In the genomic region with DNA sequence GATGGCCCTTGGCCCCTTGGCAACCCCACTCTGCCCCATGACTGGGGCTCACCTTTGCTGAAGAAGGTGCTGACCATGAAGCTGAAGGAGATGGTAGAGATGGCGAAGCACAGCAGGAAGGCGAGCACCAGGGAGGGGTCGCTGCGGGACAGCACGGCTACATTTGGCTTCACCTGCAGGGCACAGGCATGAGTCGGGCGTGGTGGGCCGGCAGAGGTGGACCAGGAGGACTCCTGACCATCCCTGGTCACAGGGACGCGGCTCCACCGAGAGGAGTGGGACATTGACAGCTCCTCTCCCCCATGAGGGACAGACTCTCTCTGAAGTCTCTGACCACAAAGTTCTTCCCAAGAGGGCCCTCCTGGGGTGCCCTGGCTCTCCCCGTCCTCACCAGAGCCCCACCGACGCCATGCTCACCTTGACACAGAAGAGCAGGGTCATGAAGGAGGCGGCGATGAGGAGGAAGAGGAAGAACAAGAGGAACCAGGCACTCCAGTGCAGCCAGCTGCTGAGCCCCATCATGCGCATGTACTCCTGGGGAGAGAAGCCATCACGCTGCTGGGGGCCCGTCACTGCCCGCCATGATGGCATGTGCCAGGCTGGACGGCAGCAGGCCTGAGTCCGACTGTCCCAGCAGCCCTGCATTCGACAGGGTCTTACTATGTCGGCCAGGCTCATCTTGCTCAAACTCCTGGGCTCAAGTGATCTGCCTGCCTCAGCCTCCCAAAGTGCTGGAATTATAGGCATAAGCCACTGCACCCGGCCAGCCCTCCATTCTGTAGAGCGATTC, we compare ENCODE assay signal across 16 cellular contexts. TPM values are rescaled to one million over a fixed set of nuclear protein-coding genes. Genes with fewer than 3 reads are reported as not detected.
DNase-seq lines count a peak whose midpoint lies in the region; ATAC-seq and TF ChIP-seq lines count a peak whose summit lies in the region.
"Had no signal": no experiment of that assay in that cellular context is flagged by ENCODE, and none has a peak within 500 bp of the region (broad histone marks: within the 10 kb centered on the region; RNA-seq: fewer than 3 reads in every experiment).

No MANE protein-coding gene starts in this region.

- CTCF ChIA-PET in IMR-90 (lab: Yijun Ruan, JAX) = no interaction called here

- H3K9me1 ChIP-seq in IMR-90 (ENCODE audit: insufficient read depth, low read length) = no peaks in the 10 kb centered on the region

- POLR2A ChIA-PET in IMR-90 (lab: Charles Lee; ENCODE audit: unreplicated experiment) = no interaction called here

- no peak for TF ChIP-seq EP300 in upper lobe of left lung (IDR thresholded peaks at IDR 0.05)

- peaks cover 2% of the 10 kb centered on the region for H3K27me3 Mint-ChIP-seq in endodermal cell (ENCODE audit: insufficient read depth)
- H3K27me3 Mint-ChIP-seq: B cell had no signal

- H3K4me2 ChIP-seq in IMR-90 (ENCODE audit: low read depth, low read length) (no peak overlapping the region), neuronal stem cell (ENCODE audit: insufficient read depth, low read length, poor library complexity, severe bottlenecking) (no peak overlapping the region)
- H3K4me2 ChIP-seq: BLaER1 treated with 17β-estradiol and CSF1 and Interleukin-3, amounts not matched to agents 10 nM and 100 nM had no signal

- intact Hi-C loops in IMR-90 (cut with micrococcal nuclease) = no loop called here

- no peak overlapping the region for H3K4me3 Mint-ChIP-seq in endodermal cell
- H3K4me3 Mint-ChIP-seq: B cell; CD8-positive, alpha-beta T cell had no signal

- H4K91ac ChIP-seq in IMR-90 (ENCODE audit: insufficient read depth, low read depth, low read length) (no peak overlapping the region), neuronal stem cell (ENCODE audit: low read depth, low read length, poor library complexity) (no peak overlapping the region)

- H3K4me1 Mint-ChIP-seq in endodermal cell = no peaks in the 10 kb centered on the region
- H3K4me1 Mint-ChIP-seq: B cell had no signal

- no peak overlapping the region for H3K27ac Mint-ChIP-seq in endodermal cell
- H3K27ac Mint-ChIP-seq: B cell; CD8-positive, alpha-beta T cell had no signal

- H3K27ac ChIP-seq in IMR-90 (ENCODE audit: insufficient read depth, low read length) = no peak overlapping the region
- H3K27ac ChIP-seq in neuronal stem cell (replicated peaks; ENCODE audit: low read length) = no peak overlapping the region
- H3K27ac ChIP-seq in upper lobe of left lung = no peak overlapping the region
- no peak overlapping the region for H3K27ac ChIP-seq in endodermal cell (ENCODE audit: low read depth, low read length)
- H3K27ac ChIP-seq: BLaER1 treated with 17β-estradiol and CSF1 and Interleukin-3, amounts not matched to agents 10 nM and 100 nM; HL-60 had no signal

- no peak overlapping the region for H3K4me3 ChIP-seq in H7 (ENCODE audit: insufficient read depth, low read depth, low read length)
- no peak overlapping the region for H3K4me3 ChIP-seq in IMR-90 (ENCODE audit: insufficient read depth, low read depth, low read length)
- H3K4me3 ChIP-seq in neuronal stem cell (ENCODE audit: low read length in 2 of 2) = no peak overlapping the region
- H3K4me3 ChIP-seq in upper lobe of left lung = no peak overlapping the region
- H3K4me3 ChIP-seq in endodermal cell (ENCODE audit: low read length) = no peak overlapping the region
- H3K4me3 ChIP-seq: BLaER1 treated with 17β-estradiol and CSF1 and Interleukin-3, amounts not matched to agents 10 nM and 100 nM; K562 had no signal

- H2BK15ac ChIP-seq in IMR-90 (ENCODE audit: low read depth, low read length) = no peak overlapping the region
- H2BK15ac ChIP-seq in neuronal stem cell (ENCODE audit: low read length) = no peak overlapping the region

- H3K18ac ChIP-seq in IMR-90 (ENCODE audit: low read depth, low read length) (no peak overlapping the region), neuronal stem cell (ENCODE audit: low read length) (no peak overlapping the region)

- H4K5ac ChIP-seq in IMR-90 (ENCODE audit: low read depth, low read length) = no peak overlapping the region

- 69% methylated on average over 15 of the region's 26 CpGs; no CpG with 5 or more reads in 1 of the 2 experiments for WGBS in IMR-90 (ENCODE audit: extremely low coverage in 2 of 2, insufficient read length in 1 of 2), 2 experiments
- no CpG with 5 or more reads among the region's 26 CpGs for WGBS in neuronal stem cell (ENCODE audit: extremely low coverage in 2 of 2, insufficient read length in 2 of 2, insufficient replicate concordance in 1 of 2), 2 donors
- WGBS in upper lobe of left lung, 2 donors = 92 to 95% methylated on average over 23 to 26 of the region's 26 CpGs
- 90 to 95% methylated on average over 18 to 26 of the region's 26 CpGs for WGBS in endodermal cell (ENCODE audit: insufficient coverage in 1 of 2, insufficient read length in 1 of 2), 2 experiments

- H3K23ac ChIP-seq in IMR-90 (ENCODE audit: low read depth, low read length) (no peak overlapping the region), neuronal stem cell (ENCODE audit: low read depth, low read length, poor library complexity) (no peak overlapping the region)

- H2BK20ac ChIP-seq in IMR-90 (ENCODE audit: low read depth, low read length) = no peak overlapping the region

- H2AK9ac ChIP-seq in IMR-90 (replicated peaks; ENCODE audit: low read depth, low read length, poor library complexity) = no peak overlapping the region

- H2BK120ac ChIP-seq in IMR-90 (ENCODE audit: low read depth, low read length) = no peak overlapping the region
- H2BK120ac ChIP-seq in neuronal stem cell (ENCODE audit: low read depth, low read length) = no peak overlapping the region

- H4K20me1 ChIP-seq in IMR-90 (ENCODE audit: insufficient read depth, low read length) = no peaks in the 10 kb centered on the region
- H4K20me1 ChIP-seq: BLaER1 treated with 17β-estradiol and CSF1 and Interleukin-3, amounts not matched to agents 10 nM and 100 nM had no signal

- TF ChIP-seq RAD21 in IMR-90 (IDR thresholded peaks at IDR 0.05; ENCODE audit: low read length) = no peak

- H3K56ac ChIP-seq in IMR-90 (ENCODE audit: extremely low read depth, insufficient read depth, low read length) = no peak overlapping the region

- no peak overlapping the region for H3K9ac ChIP-seq in IMR-90 (ENCODE audit: low read depth, low read length)
- H3K9ac ChIP-seq in neuronal stem cell (ENCODE audit: low read depth, low read length, poor library complexity) = no peak overlapping the region
- H3K9ac ChIP-seq in endodermal cell (ENCODE audit: extremely low read depth, low read length, poor library complexity, severe bottlenecking) = no peak overlapping the region
- H3K9ac ChIP-seq: BLaER1 treated with 17β-estradiol and CSF1 and Interleukin-3, amounts not matched to agents 10 nM and 100 nM had no signal

- no peak overlapping the region for H2AK5ac ChIP-seq in IMR-90 (ENCODE audit: low read depth, low read length)
- no peak overlapping the region for H2AK5ac ChIP-seq in neuronal stem cell (ENCODE audit: low read depth, low read length)

- TF ChIP-seq CTCF in IMR-90 (conservative IDR thresholded peaks at IDR 0.05; ENCODE audit: low read depth, low read length) = no peak
- no peak for TF ChIP-seq CTCF in upper lobe of left lung (IDR thresholded peaks at IDR 0.05)
- no peak for TF ChIP-seq CTCF in endodermal cell (conservative IDR thresholded peaks at IDR 0.05)

- H3K9me3 ChIP-seq in IMR-90 (ENCODE audit: control insufficient read depth, insufficient read depth, low read length) = no peaks in the 10 kb centered on the region
- no peaks in the 10 kb centered on the region for H3K9me3 ChIP-seq in neuronal stem cell (replicated peaks in 1 of 2; ENCODE audit: control insufficient read depth in 2 of 2, insufficient read depth in 1 of 2, low read depth in 1 of 2, low read length in 2 of 2)
- H3K9me3 ChIP-seq in upper lobe of left lung = no peaks in the 10 kb centered on the region
- no peaks in the 10 kb centered on the region for H3K9me3 ChIP-seq in endodermal cell (ENCODE audit: control insufficient read depth, low read length)
- H3K9me3 ChIP-seq: BLaER1 treated with 17β-estradiol and CSF1 and Interleukin-3, amounts not matched to agents 10 nM and 100 nM had no signal

- peak overlapping the region; percentile 16 for H2BK12ac ChIP-seq in neuronal stem cell (ENCODE audit: low read length)

- ATAC-seq in IMR-90 (ENCODE audit: low read depth) (no peak), upper lobe of left lung (ENCODE audit: low FRiP score in 2 of 2) (peak; percentile 9 to 16), GM18517 (IDR thresholded peaks at IDR 0.05; ENCODE audit: unreplicated experiment) (no peak)
- ATAC-seq: CD8-positive, alpha-beta T cell; K562 had no signal

- H3K9me3 Mint-ChIP-seq in endodermal cell = no peaks in the 10 kb centered on the region
- H3K9me3 Mint-ChIP-seq: CD8-positive, alpha-beta T cell had no signal

- no peaks in the 10 kb centered on the region for H3K27me3 ChIP-seq in H7 (ENCODE audit: control insufficient read depth, insufficient read depth, low read length)
- peaks cover 17% of the 10 kb centered on the region for H3K27me3 ChIP-seq in IMR-90 (ENCODE audit: control insufficient read depth, insufficient read depth, low read length)
- no peaks in the 10 kb centered on the region for H3K27me3 ChIP-seq in neuronal stem cell (ENCODE audit: control insufficient read depth in 3 of 3, insufficient read depth in 3 of 3, low read depth in 1 of 3, low read length in 3 of 3)
- no peaks in the 10 kb centered on the region for H3K27me3 ChIP-seq in upper lobe of left lung
- H3K27me3 ChIP-seq in endodermal cell (ENCODE audit: control insufficient read depth, insufficient read depth, low read length, poor library complexity, severe bottlenecking) = no peaks in the 10 kb centered on the region
- H3K27me3 ChIP-seq: BLaER1 treated with 17β-estradiol and CSF1 and Interleukin-3, amounts not matched to agents 10 nM and 100 nM had no signal

- H3K36me3 ChIP-seq in H7 (replicated peaks; ENCODE audit: control insufficient read depth, insufficient read depth, low read length) = no peaks in the 10 kb centered on the region
- no peaks in the 10 kb centered on the region for H3K36me3 ChIP-seq in IMR-90 (ENCODE audit: control insufficient read depth, insufficient read depth, low read length)
- peaks cover 0 to 10% of the 10 kb centered on the region in 2 donors for H3K36me3 ChIP-seq in neuronal stem cell (replicated peaks in 1 of 2; ENCODE audit: control insufficient read depth in 2 of 2, insufficient read depth in 2 of 2, low read length in 2 of 2)
- H3K36me3 ChIP-seq in upper lobe of left lung = peaks cover 12 to 60% (median 31%) of the 10 kb centered on the region in 4 donors
- no peaks in the 10 kb centered on the region for H3K36me3 ChIP-seq in endodermal cell (ENCODE audit: control insufficient read depth, insufficient read depth, low read length)

- no peaks in the 10 kb centered on the region for H3K79me1 ChIP-seq in IMR-90 (ENCODE audit: low read depth in 1 of 2, low read length in 2 of 2)
- H3K79me1 ChIP-seq in neuronal stem cell (ENCODE audit: low read depth, low read length) = peaks cover 2% of the 10 kb centered on the region

- no peak overlapping the region for H4K8ac ChIP-seq in IMR-90 (ENCODE audit: low read depth in 2 of 2, low read length in 2 of 2)
- peak overlapping the region; percentile 48 for H4K8ac ChIP-seq in neuronal stem cell (ENCODE audit: low read depth, low read length)

- no peak overlapping the region for H3K14ac ChIP-seq in IMR-90 (replicated peaks; ENCODE audit: low read depth, low read length)
- H3K14ac ChIP-seq in neuronal stem cell (ENCODE audit: low read length) = peak overlapping the region; percentile 4

- H3K4ac ChIP-seq in IMR-90 (ENCODE audit: low read depth, low read length) = no peak overlapping the region
- no peak overlapping the region for H3K4ac ChIP-seq in neuronal stem cell (ENCODE audit: low read length)

- BruUV-seq in IMR-90 (replicated peaks; lab: Mats Ljungman, UMichigan) = no TSS peak

- H2BK5ac ChIP-seq in IMR-90 (ENCODE audit: low read depth, low read length, poor library complexity, severe bottlenecking) (no peak overlapping the region), neuronal stem cell (ENCODE audit: low read length) (no peak overlapping the region)

- H3K36me3 Mint-ChIP-seq in endodermal cell (ENCODE audit: low read depth) = no peaks in the 10 kb centered on the region

- dilution Hi-C loops in IMR-90 (cut with HindIII; ENCODE audit: low sequenced_read_pairs, unreplicated experiment) = no loop called here

- H2AFZ ChIP-seq in IMR-90 (replicated peaks; ENCODE audit: low read length, poor library complexity) (peak overlapping the region; percentile 33), neuronal stem cell (ENCODE audit: low read length) (no peak overlapping the region)

- peak; percentile 33 for DNase-seq in H7
- no peak for DNase-seq in IMR-90
- DNase-seq in neuronal stem cell (ENCODE audit: low spot score) = no peak
- DNase-seq in upper lobe of left lung = peak in 1 of 2 donors; percentile 81
- DNase-seq in RPMI8226 = no peak
- DNase-seq in endodermal cell = no peak
- no peak for DNase-seq in superior temporal gyrus (ENCODE audit: extremely low spot score)
- DNase-seq: CD8-positive, alpha-beta T cell; DMS 273 treated with DMSO at 0.1 percent for 48 hours; GOT3; HCEC 1CT had no signal

- H3K4me1 ChIP-seq in IMR-90 (ENCODE audit: control insufficient read depth, insufficient read depth, low read length) (no peaks in the 10 kb centered on the region), neuronal stem cell (ENCODE audit: control insufficient read depth in 2 of 2, insufficient read depth in 1 of 2, low read depth in 1 of 2, low read length in 2 of 2) (no peaks in the 10 kb centered on the region), upper lobe of left lung (no peaks in the 10 kb centered on the region), endodermal cell (ENCODE audit: control insufficient read depth, insufficient read depth, low read length) (no peaks in the 10 kb centered on the region)

- TF ChIP-seq POLR2A in IMR-90 (IDR thresholded peaks at IDR 0.05; ENCODE audit: low read depth, low read length) (no peak), upper lobe of left lung (IDR thresholded peaks at IDR 0.05) (peak in 1 of 4 donors; percentile 19)

- in situ Hi-C loops in IMR-90 (cut with MboI; ENCODE audit: low sequenced_read_pairs) = no loop called here

RNA-seq across cellular contexts. Expression of a gene that starts 23.1 kb away (rescaled TPM):
- total RNA-seq in H7 (2014; rRNA removed; shearing (Covaris generic)) = 6.2 and 6.6 TPM in 2 replicates
- total RNA-seq in IMR-90 (2012; rRNA removed) (0.18 TPM in 1 of 2 replicates, not detected in the other), upper lobe of left lung (100 to 1,000 TPM; 337 to 619 (median 455) TPM), endodermal cell (1 to 10 TPM; 3.3 to 3.5 TPM)
- 0.22 and 0.32 TPM in 2 replicates for polyA plus RNA-seq in IMR-90 (2012; rRNA removed)
- polyA plus RNA-seq in IMR-90 (2012; cell fraction: cytosol; rRNA removed) = 0.24 and 0.34 TPM in 2 replicates
- polyA plus RNA-seq in IMR-90 (2012; cell fraction: nucleus; rRNA removed; ENCODE audit: low replicate concordance) = 0.29 and 0.54 TPM in 2 replicates
- 10.2 TPM for polyA plus RNA-seq in neuronal stem cell (2013, experiment 1 of 2)
- 10.1 TPM for polyA plus RNA-seq in neuronal stem cell (2013, experiment 2 of 2)
- polyA plus RNA-seq in endodermal cell (2013, experiment 1 of 2) = 12.2 TPM
- polyA plus RNA-seq in endodermal cell (2013, experiment 2 of 2) = 11.0 TPM

RNA-seq across cellular contexts. Expression of a gene that starts 49.5 kb away (rescaled TPM):
- 282 and 306 TPM in 2 replicates for total RNA-seq in H7 (2014; rRNA removed; shearing (Covaris generic))
- total RNA-seq in IMR-90 (2012; rRNA removed) (57.5 and 65.0 TPM in 2 replicates), upper lobe of left lung (100 to 1,000 TPM in 5 of 6 donors, 10 to 100 TPM in 1; 92.2 to 142 (median 114) TPM), endodermal cell (100 to 1,000 TPM; 273 to 289 TPM)
- 192 and 194 TPM in 2 replicates for polyA plus RNA-seq in IMR-90 (2012; rRNA removed)
- 216 and 218 TPM in 2 replicates for polyA plus RNA-seq in IMR-90 (2012; cell fraction: cytosol; rRNA removed)
- polyA plus RNA-seq in IMR-90 (2012; cell fraction: nucleus; rRNA removed; ENCODE audit: low replicate concordance) = 233 and 331 TPM in 2 replicates
- 350 TPM for polyA plus RNA-seq in neuronal stem cell (2013, experiment 1 of 2)
- polyA plus RNA-seq in neuronal stem cell (2013, experiment 2 of 2) = 344 TPM
- polyA plus RNA-seq in endodermal cell (2013, experiment 1 of 2) = 236 TPM
- 216 TPM for polyA plus RNA-seq in endodermal cell (2013, experiment 2 of 2)

Comparison
In these comparisons a context has a peak if more than half of its experiments do, and no peak if none do; other contexts are left out.
1. ATAC-seq: peak in upper lobe of left lung (2 of 2); none in IMR-90 (single experiment) and GM18517 (single experiment).
2. RNA of a gene that starts 23.1 kb away (total RNA-seq): 337 to 619 TPM in upper lobe of left lung; 6.2 to 6.6 TPM in H7, 3.3 to 3.5 TPM in endodermal cell and 0.18 TPM in IMR-90; every median in the first group is over 10 times any median in the second.